2 cellular contexts compared by ENCODE assay signal in the genomic region with DNA sequence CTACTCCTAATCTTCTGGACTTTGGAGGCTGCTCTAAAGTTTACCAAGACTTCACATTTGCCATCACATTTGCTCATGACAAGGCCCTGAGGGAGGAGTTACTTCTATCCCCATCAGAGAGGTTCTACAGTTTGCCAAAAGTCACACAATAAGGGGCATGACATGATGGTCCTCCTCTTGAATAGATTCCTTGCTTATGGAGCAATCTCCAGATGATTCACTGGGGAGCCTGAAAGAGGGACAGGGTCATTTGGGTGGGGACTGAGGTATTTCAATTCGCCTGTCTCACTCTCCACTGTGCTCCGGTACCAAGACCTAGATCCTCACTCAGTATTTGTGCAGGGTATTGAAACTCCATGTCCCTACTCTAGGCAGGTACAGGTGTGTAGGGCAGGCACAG.
TF ChIP-seq lines count a peak whose summit lies in the region.

No MANE protein-coding gene starts in this region.

TF ChIP-seq in IMR-90, 13 proteins besides CTCF, POLR2A, EP300 and RAD21:
- TF ChIP-seq MXI1 (IDR thresholded peaks at IDR 0.05; ENCODE audit: borderline replicate concordance, low read depth, low read length) (no peak), CEBPB (IDR thresholded peaks at IDR 0.05; ENCODE audit: low read depth, low read length) (0 out of 2 replicates have a peak, but pooled peaks have one; percentile 4), MAFK (IDR thresholded peaks at IDR 0.05; ENCODE audit: low read depth, low read length) (no peak), CHD1 (IDR thresholded peaks at IDR 0.05; ENCODE audit: low read depth, low read length) (no peak)

TF ChIP-seq in K562, 482 proteins besides CTCF, POLR2A, EP300 and RAD21:
- TF ChIP-seq, protein P1, sequence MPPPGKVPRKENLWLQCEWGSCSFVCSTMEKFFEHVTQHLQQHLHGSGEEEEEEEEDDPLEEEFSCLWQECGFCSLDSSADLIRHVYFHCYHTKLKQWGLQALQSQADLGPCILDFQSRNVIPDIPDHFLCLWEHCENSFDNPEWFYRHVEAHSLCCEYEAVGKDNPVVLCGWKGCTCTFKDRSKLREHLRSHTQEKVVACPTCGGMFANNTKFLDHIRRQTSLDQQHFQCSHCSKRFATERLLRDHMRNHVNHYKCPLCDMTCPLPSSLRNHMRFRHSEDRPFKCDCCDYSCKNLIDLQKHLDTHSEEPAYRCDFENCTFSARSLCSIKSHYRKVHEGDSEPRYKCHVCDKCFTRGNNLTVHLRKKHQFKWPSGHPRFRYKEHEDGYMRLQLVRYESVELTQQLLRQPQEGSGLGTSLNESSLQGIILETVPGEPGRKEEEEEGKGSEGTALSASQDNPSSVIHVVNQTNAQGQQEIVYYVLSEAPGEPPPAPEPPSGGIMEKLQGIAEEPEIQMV (tag; conservative IDR thresholded peaks at IDR 0.05; ENCODE audit: low read depth), result 0 out of 2 replicates have a peak, but pooled peaks have one; percentile 32
- TF ChIP-seq FOSL1 (tag; conservative IDR thresholded peaks at IDR 0.05) (no peak), PRMT5 (CRISPR knock-in tag; IDR thresholded peaks at IDR 0.05) (no peak), ZNF696 (CRISPR knock-in tag; conservative IDR thresholded peaks at IDR 0.05) (no peak), BRD4 (IDR thresholded peaks at IDR 0.05) (no peak)
